1 cellular context compared by ENCODE assay signal in genomic region chr10:102641398-102641797, GRCh38.
TF ChIP-seq lines count a peak whose summit lies in the region.

No MANE protein-coding gene starts in this region.

TF ChIP-seq in WTC11, 78 proteins besides CTCF, POLR2A, EP300 and RAD21 (continued from another document):
- TF ChIP-seq ERG (CRISPR knock-in tag; IDR thresholded peaks at IDR 0.05) (no peak), CREM (CRISPR knock-in tag; IDR thresholded peaks at IDR 0.05) (no peak), ZNF423 (CRISPR knock-in tag; IDR thresholded peaks at IDR 0.05) (no peak)
TF ChIP-seq in WTC11: peak in this region for 0.
